Comparison of ENCODE assay signal across 15 cellular contexts in the genomic region with DNA sequence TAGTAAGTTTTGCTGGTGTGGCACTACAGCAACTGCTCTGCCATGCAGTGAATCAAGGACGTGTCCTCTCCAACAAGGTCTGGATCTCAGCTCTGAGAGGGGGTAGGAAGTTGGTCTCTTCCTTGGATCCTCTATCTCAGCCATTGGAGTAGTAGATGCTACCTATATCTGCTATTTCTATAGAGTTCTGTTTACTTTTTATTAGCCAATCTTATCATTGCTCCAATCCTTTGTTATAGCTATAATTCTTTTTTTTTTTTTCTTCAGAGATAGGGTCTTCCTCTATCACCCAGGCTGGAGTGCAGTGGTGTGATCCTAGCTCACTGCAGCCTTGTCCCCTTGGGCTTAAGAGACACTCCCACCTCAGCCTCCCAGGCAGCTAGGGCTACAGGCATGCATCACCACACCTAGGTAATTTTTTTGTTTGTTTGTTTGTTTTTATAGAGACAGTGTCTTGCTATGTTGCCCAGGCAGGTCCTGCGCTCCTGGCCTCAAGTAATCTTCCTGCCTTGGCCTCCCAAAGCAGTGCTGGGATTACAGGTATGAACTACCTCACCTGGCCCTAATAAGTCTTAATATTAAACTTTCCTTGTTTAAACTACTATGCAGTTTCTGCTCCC.
"Had no signal": no experiment of that assay in that cellular context is flagged by ENCODE, and none has a peak within 500 bp of the region (broad histone marks: within the 10 kb centered on the region; RNA-seq: fewer than 3 reads in every experiment).

No MANE protein-coding gene starts in this region.

- H3K9me3 ChIP-seq: pancreas had no signal

- ATAC-seq: activated naive CD4-positive, alpha-beta T cell treated with anti-CD3 and anti-CD28 coated beads, Interleukin-2, amount 50 U/mL, for 72 hours; left cardiac atrium; pancreas; right cardiac atrium had no signal

- FAIRE-seq: endometrium, pancreas had no signal

- H3K27me3 ChIP-seq: hepatocyte, pancreas had no signal

- DNase-seq: activated T-cell treated with anti-CD3 and anti-CD28 coated beads, Interleukin-2, amount 50 U/mL, for 1 hour; aorta; effector CD4-positive, alpha-beta T cell; foreskin melanocyte; left cardiac atrium; nephron progenitor cell; pancreas; right cardiac atrium; stimulated activated CD4-positive, alpha-beta T cell treated with anti-CD3 and anti-CD28 coated beads, Interleukin-4, amount 100 ng/mL, for 24 hours; stimulated activated naive CD4-positive, alpha-beta T cell treated with Interleukin-2 at 50 U/mL for 16 hours; T-helper 9 cell had no signal

- H2AFZ ChIP-seq: hepatocyte had no signal

- H3K4me3 ChIP-seq: hepatocyte, pancreas, thoracic aorta had no signal

- H3K4me2 ChIP-seq: hepatocyte had no signal

- H3K36me3 ChIP-seq: pancreas, thoracic aorta had no signal

- H3K27ac ChIP-seq: hepatocyte, pancreas, thoracic aorta had no signal
